In genomic region chr5:95018946-95019345, GRCh38 we compare ENCODE assay signal across 2 cellular contexts.
TF ChIP-seq lines count a peak whose summit lies in the region.

No MANE protein-coding gene starts in this region.

TF ChIP-seq in K562, 482 proteins besides CTCF, POLR2A, EP300 and RAD21 (continued from another document):
- TF ChIP-seq ZBTB40 (IDR thresholded peaks at IDR 0.05) (peak; percentile 57), ZBTB40 (CRISPR knock-in tag; IDR thresholded peaks at IDR 0.05) (no peak)
TF ChIP-seq in K562: peak in this region for 1.

TF ChIP-seq in neural cell, 6 proteins besides CTCF, POLR2A, EP300 and RAD21 (continued from another document):
- TF ChIP-seq, protein P1, sequence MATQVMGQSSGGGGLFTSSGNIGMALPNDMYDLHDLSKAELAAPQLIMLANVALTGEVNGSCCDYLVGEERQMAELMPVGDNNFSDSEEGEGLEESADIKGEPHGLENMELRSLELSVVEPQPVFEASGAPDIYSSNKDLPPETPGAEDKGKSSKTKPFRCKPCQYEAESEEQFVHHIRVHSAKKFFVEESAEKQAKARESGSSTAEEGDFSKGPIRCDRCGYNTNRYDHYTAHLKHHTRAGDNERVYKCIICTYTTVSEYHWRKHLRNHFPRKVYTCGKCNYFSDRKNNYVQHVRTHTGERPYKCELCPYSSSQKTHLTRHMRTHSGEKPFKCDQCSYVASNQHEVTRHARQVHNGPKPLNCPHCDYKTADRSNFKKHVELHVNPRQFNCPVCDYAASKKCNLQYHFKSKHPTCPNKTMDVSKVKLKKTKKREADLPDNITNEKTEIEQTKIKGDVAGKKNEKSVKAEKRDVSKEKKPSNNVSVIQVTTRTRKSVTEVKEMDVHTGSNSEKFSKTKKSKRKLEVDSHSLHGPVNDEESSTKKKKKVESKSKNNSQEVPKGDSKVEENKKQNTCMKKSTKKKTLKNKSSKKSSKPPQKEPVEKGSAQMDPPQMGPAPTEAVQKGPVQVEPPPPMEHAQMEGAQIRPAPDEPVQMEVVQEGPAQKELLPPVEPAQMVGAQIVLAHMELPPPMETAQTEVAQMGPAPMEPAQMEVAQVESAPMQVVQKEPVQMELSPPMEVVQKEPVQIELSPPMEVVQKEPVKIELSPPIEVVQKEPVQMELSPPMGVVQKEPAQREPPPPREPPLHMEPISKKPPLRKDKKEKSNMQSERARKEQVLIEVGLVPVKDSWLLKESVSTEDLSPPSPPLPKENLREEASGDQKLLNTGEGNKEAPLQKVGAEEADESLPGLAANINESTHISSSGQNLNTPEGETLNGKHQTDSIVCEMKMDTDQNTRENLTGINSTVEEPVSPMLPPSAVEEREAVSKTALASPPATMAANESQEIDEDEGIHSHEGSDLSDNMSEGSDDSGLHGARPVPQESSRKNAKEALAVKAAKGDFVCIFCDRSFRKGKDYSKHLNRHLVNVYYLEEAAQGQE (IDR thresholded peaks at IDR 0.05; ENCODE audit: borderline replicate concordance): no peak
- TF ChIP-seq TAF1 (IDR thresholded peaks at IDR 0.05; ENCODE audit: low read depth): no peak
- TF ChIP-seq SMC3 (conservative IDR thresholded peaks at IDR 0.05; ENCODE audit: poor library complexity): no peak
- TF ChIP-seq POLR2AphosphoS5 (IDR thresholded peaks at IDR 0.05): no peak
- TF ChIP-seq MXI1 (conservative IDR thresholded peaks at IDR 0.05; ENCODE audit: poor library complexity, severe bottlenecking): no peak
